Comparison of ENCODE assay signal across 8 cellular contexts in the genomic region with DNA sequence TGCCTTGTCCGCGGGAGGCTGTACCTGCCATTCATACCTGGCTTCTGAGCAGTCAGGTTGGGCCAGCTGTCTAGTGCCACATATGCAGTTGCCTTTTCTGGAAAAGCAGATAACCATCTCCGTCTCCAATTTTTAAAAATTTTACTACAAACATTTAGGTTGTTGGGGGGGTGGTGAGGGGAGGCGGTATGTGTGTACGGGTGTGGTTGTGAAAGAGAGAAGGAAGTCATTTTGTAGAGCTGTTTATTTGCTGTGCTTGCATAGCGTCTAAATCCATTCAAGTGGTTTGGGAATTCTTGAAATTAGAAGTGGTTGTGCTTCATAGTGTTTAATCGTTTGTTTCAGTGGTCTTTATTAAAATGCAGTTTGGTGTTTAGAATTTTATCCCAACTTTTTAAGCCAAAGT. TPM values are rescaled to one million over a fixed set of nuclear protein-coding genes. Genes with fewer than 3 reads are reported as not detected.
DNase-seq lines count a peak whose midpoint lies in the region; ATAC-seq and TF ChIP-seq lines count a peak whose summit lies in the region.

No MANE protein-coding gene starts in this region.

- H3K9me3 ChIP-seq in neural cell (ENCODE audit: low read length): no peaks in the 10 kb centered on the region

- TF ChIP-seq CTCF in C4-2B (conservative IDR thresholded peaks at IDR 0.05): no peak
- TF ChIP-seq CTCF in epithelial cell of esophagus (IDR thresholded peaks at IDR 0.05; ENCODE audit: insufficient read depth, low read depth, low read length, missing control alignments): no peak
- no peak for TF ChIP-seq CTCF in neural cell (IDR thresholded peaks at IDR 0.05; ENCODE audit: poor library complexity, severe bottlenecking)

- peaks cover 6% of the 10 kb centered on the region for H3F3A ChIP-seq in neural cell (ENCODE audit: insufficient read depth, low read length, poor library complexity, severe bottlenecking)

- TF ChIP-seq EP300 in neural cell (conservative IDR thresholded peaks at IDR 0.05; ENCODE audit: poor library complexity, severe bottlenecking): no peak

- H3K27ac ChIP-seq in C4-2B: peak overlapping the region; percentile 97
- peak overlapping the region; percentile 83 for H3K27ac ChIP-seq in neural cell (ENCODE audit: low read length)

- peak; percentile 9 for ATAC-seq in GM21526 (IDR thresholded peaks at IDR 0.05; ENCODE audit: low FRiP score, unreplicated experiment)

- H3K4me2 ChIP-seq in neural cell (ENCODE audit: low read length): peak overlapping the region; percentile 73

- DNase-seq in RKO (ENCODE audit: low spot score): peak; percentile 78
- DNase-seq in epithelial cell of esophagus (ENCODE audit: low read depth): no peak
- no peak for DNase-seq in stimulated activated CD4-positive, alpha-beta T cell treated with anti-CD3 and anti-CD28 coated beads, Interleukin-2, amount 100 ng/mL, for 48 hours
- no peak for DNase-seq in central memory CD4-positive, alpha-beta T cell
- DNase-seq in NCI-H2081 (lab: John Stamatoyannopoulos, UW): no peak

- H4K20me1 ChIP-seq in neural cell (ENCODE audit: insufficient read depth): no peaks in the 10 kb centered on the region

- H3K4me3 ChIP-seq in epithelial cell of esophagus (ENCODE audit: low read length) (peak overlapping the region; percentile 74), neural cell (ENCODE audit: low read length) (peak overlapping the region; percentile 97)

- no peak for TF ChIP-seq RAD21 in neural cell (conservative IDR thresholded peaks at IDR 0.05)

- peaks cover 43% of the 10 kb centered on the region for H3K79me2 ChIP-seq in neural cell (replicated peaks; ENCODE audit: insufficient read depth, low read length)

- no peaks in the 10 kb centered on the region for H3K27me3 ChIP-seq in neural cell (ENCODE audit: insufficient read depth, low read depth, low read length)

- peak overlapping the region; percentile 46 for H2AFZ ChIP-seq in neural cell (ENCODE audit: low read depth, low read length)

- no peaks in the 10 kb centered on the region for H3K36me3 ChIP-seq in neural cell (ENCODE audit: insufficient read depth, low read length)

- H3K9ac ChIP-seq in neural cell (ENCODE audit: low read length): peak overlapping the region; percentile 89

- H3K9me2 ChIP-seq in neural cell (ENCODE audit: insufficient read depth, low read length): no peaks in the 10 kb centered on the region

TF ChIP-seq in neural cell, 6 proteins besides CTCF, POLR2A, EP300 and RAD21:
- TF ChIP-seq SMC3 (conservative IDR thresholded peaks at IDR 0.05; ENCODE audit: poor library complexity) (no peak), MXI1 (conservative IDR thresholded peaks at IDR 0.05; ENCODE audit: poor library complexity, severe bottlenecking) (no peak), POLR2AphosphoS5 (IDR thresholded peaks at IDR 0.05) (no peak), EZH2 (IDR thresholded peaks at IDR 0.05; ENCODE audit: borderline replicate concordance, insufficient read depth, low read length, poor library complexity, severe bottlenecking) (no peak), TAF1 (IDR thresholded peaks at IDR 0.05; ENCODE audit: low read depth) (no peak)
- TF ChIP-seq, protein P1, sequence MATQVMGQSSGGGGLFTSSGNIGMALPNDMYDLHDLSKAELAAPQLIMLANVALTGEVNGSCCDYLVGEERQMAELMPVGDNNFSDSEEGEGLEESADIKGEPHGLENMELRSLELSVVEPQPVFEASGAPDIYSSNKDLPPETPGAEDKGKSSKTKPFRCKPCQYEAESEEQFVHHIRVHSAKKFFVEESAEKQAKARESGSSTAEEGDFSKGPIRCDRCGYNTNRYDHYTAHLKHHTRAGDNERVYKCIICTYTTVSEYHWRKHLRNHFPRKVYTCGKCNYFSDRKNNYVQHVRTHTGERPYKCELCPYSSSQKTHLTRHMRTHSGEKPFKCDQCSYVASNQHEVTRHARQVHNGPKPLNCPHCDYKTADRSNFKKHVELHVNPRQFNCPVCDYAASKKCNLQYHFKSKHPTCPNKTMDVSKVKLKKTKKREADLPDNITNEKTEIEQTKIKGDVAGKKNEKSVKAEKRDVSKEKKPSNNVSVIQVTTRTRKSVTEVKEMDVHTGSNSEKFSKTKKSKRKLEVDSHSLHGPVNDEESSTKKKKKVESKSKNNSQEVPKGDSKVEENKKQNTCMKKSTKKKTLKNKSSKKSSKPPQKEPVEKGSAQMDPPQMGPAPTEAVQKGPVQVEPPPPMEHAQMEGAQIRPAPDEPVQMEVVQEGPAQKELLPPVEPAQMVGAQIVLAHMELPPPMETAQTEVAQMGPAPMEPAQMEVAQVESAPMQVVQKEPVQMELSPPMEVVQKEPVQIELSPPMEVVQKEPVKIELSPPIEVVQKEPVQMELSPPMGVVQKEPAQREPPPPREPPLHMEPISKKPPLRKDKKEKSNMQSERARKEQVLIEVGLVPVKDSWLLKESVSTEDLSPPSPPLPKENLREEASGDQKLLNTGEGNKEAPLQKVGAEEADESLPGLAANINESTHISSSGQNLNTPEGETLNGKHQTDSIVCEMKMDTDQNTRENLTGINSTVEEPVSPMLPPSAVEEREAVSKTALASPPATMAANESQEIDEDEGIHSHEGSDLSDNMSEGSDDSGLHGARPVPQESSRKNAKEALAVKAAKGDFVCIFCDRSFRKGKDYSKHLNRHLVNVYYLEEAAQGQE (IDR thresholded peaks at IDR 0.05; ENCODE audit: borderline replicate concordance): no peak

RNA-seq across cellular contexts. Expression of gene TBC1D12, which starts 1.5 kb away (rescaled TPM):
- polyA plus RNA-seq in neural cell: 27.9 and 28.9 TPM in 2 replicates
- 47.7 and 49.8 TPM in 2 replicates for polyA minus RNA-seq in neural cell

RNA-seq across cellular contexts. Expression of gene NOC3L, which starts 41.1 kb away (rescaled TPM):
- 8.3 and 10.5 TPM in 2 replicates for polyA plus RNA-seq in neural cell
- 16.1 and 19.3 TPM in 2 replicates for polyA minus RNA-seq in neural cell
